13 cellular contexts compared by ENCODE assay signal in genomic region chr18:48743046-48743445, GRCh38.
DNase-seq lines count a peak whose midpoint lies in the region; ATAC-seq and TF ChIP-seq lines count a peak whose summit lies in the region.
"Had no signal": no experiment of that assay in that cellular context is flagged by ENCODE, and none has a peak within 500 bp of the region (broad histone marks: within the 10 kb centered on the region; RNA-seq: fewer than 3 reads in every experiment).

No MANE protein-coding gene starts in this region.

- peaks cover 9% of the 10 kb centered on the region for H3K4me1 ChIP-seq in psoas muscle

- H3K4me3 ChIP-seq in psoas muscle, result no peak overlapping the region
- H3K4me3 ChIP-seq: SK-N-MC, upper lobe of left lung had no signal

- WGBS in psoas muscle, 3 donors, result 62 to 71% (median 65%) methylated on average over 9 of the region's 9 CpGs

- H3K4me3 Mint-ChIP-seq in activated naive CD8-positive, alpha-beta T cell treated with anti-CD3 and anti-CD28 coated beads, Interleukin-2, amount 50 U/mL, for 24 hours, result no peak overlapping the region

- TF ChIP-seq CTCF in psoas muscle (IDR thresholded peaks at IDR 0.05), result no peak

- no peak overlapping the region for H3K27ac Mint-ChIP-seq in activated naive CD8-positive, alpha-beta T cell treated with anti-CD3 and anti-CD28 coated beads, Interleukin-2, amount 50 U/mL, for 24 hours

- H3K4me1 Mint-ChIP-seq in activated naive CD8-positive, alpha-beta T cell treated with anti-CD3 and anti-CD28 coated beads, Interleukin-2, amount 50 U/mL, for 24 hours, result no peaks in the 10 kb centered on the region

- H3K9me3 Mint-ChIP-seq in activated naive CD8-positive, alpha-beta T cell treated with anti-CD3 and anti-CD28 coated beads, Interleukin-2, amount 50 U/mL, for 24 hours, result no peaks in the 10 kb centered on the region

- H3K27me3 Mint-ChIP-seq in activated naive CD8-positive, alpha-beta T cell treated with anti-CD3 and anti-CD28 coated beads, Interleukin-2, amount 50 U/mL, for 24 hours, result no peaks in the 10 kb centered on the region

- H3K36me3 Mint-ChIP-seq in activated naive CD8-positive, alpha-beta T cell treated with anti-CD3 and anti-CD28 coated beads, Interleukin-2, amount 50 U/mL, for 24 hours (ENCODE audit: low read depth), result no peaks in the 10 kb centered on the region

- peak; percentile 71 for DNase-seq in EL
- peak; percentile 61 for DNase-seq in amniotic epithelial cell (ENCODE audit: low read depth)
- DNase-seq in Right ventricle myocardium superior, result peak; percentile 82
- peak; percentile 76 to 81 for DNase-seq in psoas muscle
- no peak for DNase-seq in activated naive CD8-positive, alpha-beta T cell treated with anti-CD3 and anti-CD28 coated beads, Interleukin-2, amount 50 U/mL, for 24 hours
- no peak for DNase-seq in NCI-H2081 (lab: John Stamatoyannopoulos, UW)
- DNase-seq in activated effector memory CD4-positive, alpha-beta T cell treated with anti-CD3 and anti-CD28 coated beads, Interleukin-2, amount 50 U/mL, for 16 hours, result no peak
- DNase-seq: COR-L47; NCI-H2029; stimulated activated CD4-positive, alpha-beta T cell treated with anti-CD3 and anti-CD28 coated beads, Interleukin-15, amount 100 ng/mL, for 24 hours had no signal

- intact Hi-C loops in Right ventricle myocardium superior (cut with DNase I), result no loop called here
- intact Hi-C loops in psoas muscle (cut with DNase I), result no loop called here

- no peaks in the 10 kb centered on the region for H3K27me3 ChIP-seq in psoas muscle (ENCODE audit: insufficient read depth in 3 of 3, low read length in 2 of 3)
- H3K27me3 ChIP-seq: upper lobe of left lung had no signal

- H3K36me3 ChIP-seq in psoas muscle (ENCODE audit: insufficient read depth in 1 of 2, low read depth in 1 of 2), result no peaks in the 10 kb centered on the region
- H3K36me3 ChIP-seq: upper lobe of left lung had no signal

- ATAC-seq in Right ventricle myocardium superior (ENCODE audit: poor library complexity) (peak; percentile 69), psoas muscle (peak; percentile 43 to 60 (median 50)), GM18517 (IDR thresholded peaks at IDR 0.05; ENCODE audit: unreplicated experiment) (no peak)
- no peak for ATAC-seq in activated naive CD8-positive, alpha-beta T cell treated with anti-CD3 and anti-CD28 coated beads, Interleukin-2, amount 50 U/mL, for 24 hours

- H3K9me3 ChIP-seq in psoas muscle, result no peaks in the 10 kb centered on the region
- H3K9me3 ChIP-seq: upper lobe of left lung had no signal

- H3K27ac ChIP-seq in psoas muscle, result no peak overlapping the region
- H3K27ac ChIP-seq: SK-N-MC had no signal

Comparison
In these comparisons a context has a peak if more than half of its experiments do, and no peak if none do; other contexts are left out.
1. DNase-seq: peak in EL (single experiment), amniotic epithelial cell (single experiment), Right ventricle myocardium superior (single experiment) and psoas muscle (2 of 2); none in activated naive CD8-positive, alpha-beta T cell treated with anti-CD3 and anti-CD28 coated beads, Interleukin-2, amount 50 U/mL, for 24 hours (single experiment), NCI-H2081 (0 of 2) and activated effector memory CD4-positive, alpha-beta T cell treated with anti-CD3 and anti-CD28 coated beads, Interleukin-2, amount 50 U/mL, for 16 hours (single experiment).
2. ATAC-seq: peak in Right ventricle myocardium superior (single experiment) and psoas muscle (4 of 4); none in activated naive CD8-positive, alpha-beta T cell treated with anti-CD3 and anti-CD28 coated beads, Interleukin-2, amount 50 U/mL, for 24 hours (single experiment) and GM18517 (single experiment).